Comparison of ENCODE assay signal across 9 cellular contexts in the genomic region with DNA sequence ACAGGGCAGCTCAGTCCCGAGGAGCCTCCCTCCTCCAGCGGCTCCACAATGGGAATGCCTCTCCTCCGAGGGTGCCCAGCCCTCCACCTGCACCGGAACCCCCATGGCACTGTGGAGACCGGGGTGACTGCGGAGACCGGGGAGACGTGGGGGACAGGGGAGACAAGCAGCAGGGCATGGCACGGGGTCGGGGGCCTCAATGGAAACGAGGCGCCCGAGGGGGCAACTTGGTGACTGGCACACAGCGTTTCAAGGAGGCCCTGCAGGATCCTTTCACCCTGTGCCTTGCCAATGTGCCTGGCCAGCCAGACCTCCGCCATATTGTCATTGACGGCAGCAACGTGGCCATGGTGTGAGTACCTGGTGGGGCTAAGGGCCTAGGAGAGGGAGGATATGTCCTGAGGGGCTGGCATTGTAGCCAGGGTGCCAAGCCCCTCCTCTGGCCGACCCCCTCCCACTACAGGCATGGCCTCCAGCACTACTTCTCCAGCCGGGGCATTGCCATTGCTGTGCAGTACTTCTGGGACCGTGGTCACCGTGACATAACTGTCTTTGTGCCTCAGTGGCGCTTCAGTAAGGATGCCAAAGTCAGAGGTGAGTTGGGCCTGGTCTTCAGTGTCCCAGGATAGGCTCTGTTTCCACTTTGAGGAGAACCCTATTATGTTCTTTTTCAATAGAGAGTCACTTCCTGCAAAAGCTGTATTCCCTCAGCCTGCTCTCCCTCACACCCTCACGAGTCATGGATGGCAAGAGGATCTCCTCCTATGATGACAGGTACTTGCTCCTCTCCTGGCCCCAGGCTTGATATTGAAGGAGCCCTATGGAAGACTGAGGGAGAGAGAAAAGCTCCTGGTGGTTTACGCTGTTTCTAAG. TPM values are rescaled to one million over a fixed set of nuclear protein-coding genes. Genes with fewer than 3 reads are reported as not detected.
DNase-seq lines count a peak whose midpoint lies in the region; ATAC-seq, FAIRE-seq and TF ChIP-seq lines count a peak whose summit lies in the region.
"Had no signal": no experiment of that assay in that cellular context is flagged by ENCODE, and none has a peak within 500 bp of the region (broad histone marks: within the 10 kb centered on the region; RNA-seq: fewer than 3 reads in every experiment).

No MANE protein-coding gene starts in this region.

- no peaks in the 10 kb centered on the region for H3K9me3 Mint-ChIP-seq in memory B cell

- H3K36me3 ChIP-seq in GM12878 (ENCODE audit: control insufficient read depth in 2 of 2, insufficient read depth in 2 of 2, low read length in 1 of 2) (peaks cover 7 to 18% of the 10 kb centered on the region in 2 experiments), tibial artery (peaks cover 39 to 59% (median 47%) of the 10 kb centered on the region in 3 donors)

- no peak overlapping the region for H3K4me3 Mint-ChIP-seq in memory B cell

- CTCF ChIA-PET in GM12878 (lab: Yijun Ruan, JAX): interaction anchor here (0.8 to 10.8 kb wide), 40 partner anchors 10 to 381 kb away, joined by 3 to 452 read pairs (median 6); a partner anchor contains a TSS

- no peak for TF ChIP-seq RAD21 in GM12878 (IDR thresholded peaks at IDR 0.05; ENCODE audit: insufficient read depth, low read depth, low read length)

- peaks cover 41% of the 10 kb centered on the region for H3K4me1 Mint-ChIP-seq in memory B cell

- no peaks in the 10 kb centered on the region for H3K27me3 Mint-ChIP-seq in memory B cell

- intact Hi-C loops in GM12878 (cut with micrococcal nuclease; ENCODE audit: unreplicated experiment) (no loop called here), tibial artery (cut with DNase I; ENCODE audit: low total_unique reads) (loop anchor here (5.0 to 10.0 kb wide), 2 partner anchors 188 to 965 kb away; a partner anchor contains a TSS)

- peak overlapping the region; percentile 98 for H3K27ac Mint-ChIP-seq in memory B cell

- no peak overlapping the region for H3K27ac ChIP-seq in GM12878 (ENCODE audit: control insufficient read depth, insufficient read depth)
- peak overlapping the region; percentile 5 to 96 for H3K27ac ChIP-seq in tibial artery

- RAD21 ChIA-PET in GM12878 (lab: Charles Lee; ENCODE audit: unreplicated experiment): interaction anchor here (0.9 to 4.3 kb wide), 31 partner anchors 10 to 271 kb away, joined by 3 to 141 read pairs (median 7); a partner anchor contains a TSS

- no peak for TF ChIP-seq EP300 in GM12878 (IDR thresholded peaks at IDR 0.05; ENCODE audit: borderline replicate concordance in 1 of 2, control insufficient read depth in 1 of 2, low read depth in 2 of 2, low read length in 2 of 2)

- no peak overlapping the region for H3K9ac ChIP-seq in GM12878 (ENCODE audit: control insufficient read depth, insufficient read depth, low read length)

- peak; percentile 52 for TF ChIP-seq POLR2A in GM12878 (IDR thresholded peaks at IDR 0.05; ENCODE audit: low read depth, low read length)

- ATAC-seq in GM12878: no peak
- ATAC-seq in memory B cell (ENCODE audit: low read depth): no peak

- peaks cover 14% of the 10 kb centered on the region for H3K36me3 Mint-ChIP-seq in memory B cell

- POLR2A ChIA-PET in GM12878 (lab: Charles Lee): interaction anchor here (0.6 to 3.4 kb wide), 15 partner anchors 9 to 188 kb away, joined by 3 to 61 read pairs (median 5); a partner anchor contains a TSS

- H3K27me3 ChIP-seq in GM12878 (replicated peaks in 1 of 2; ENCODE audit: control insufficient read depth in 2 of 2, insufficient read depth in 2 of 2, low read length in 1 of 2) (no peaks in the 10 kb centered on the region), tibial artery (no peaks in the 10 kb centered on the region)
- H3K27me3 ChIP-seq: BE2C had no signal

- H2AFZ ChIP-seq in GM12878 (ENCODE audit: control insufficient read depth, low read depth, low read length): no peak overlapping the region

- no peaks in the 10 kb centered on the region for H3K9me3 ChIP-seq in GM12878 (replicated peaks; ENCODE audit: control insufficient read depth, insufficient read depth, low read length)
- no peaks in the 10 kb centered on the region for H3K9me3 ChIP-seq in tibial artery
- H3K9me3 ChIP-seq: BE2C had no signal

- BruUV-seq in GM12878 (replicated peaks; lab: Mats Ljungman, UMichigan): no TSS peak

- no peak for FAIRE-seq in GM12878 (lab: Jason Lieb, UNC)

- TF ChIP-seq CTCF in GM12878 (IDR thresholded peaks at IDR 0.05 in 2 of 3, conservative IDR thresholded peaks at IDR 0.05 in 1 of 3; ENCODE audit: control insufficient read depth in 2 of 3, extremely low read depth in 1 of 3, insufficient read depth in 1 of 3, low read depth in 3 of 3, low read length in 3 of 3) (no peak), tibial artery (IDR thresholded peaks at IDR 0.05) (no peak)

- H3K4me2 ChIP-seq in GM12878 (ENCODE audit: control insufficient read depth, insufficient read depth): peak overlapping the region; percentile 91; the same call in 1 of the 2 replicates

- H3K4me3 ChIP-seq in GM12878 (no peak overlapping the region), tibial artery (peak overlapping the region; percentile 64 to 81)

- no peaks in the 10 kb centered on the region for H4K20me1 ChIP-seq in GM12878 (ENCODE audit: control insufficient read depth, insufficient read depth)

- SMC1A ChIA-PET in GM12878 (lab: Charles Lee; ENCODE audit: uncharacterized antibody, unreplicated experiment): interaction anchor here (0.7 to 8.1 kb wide), 30 partner anchors 9 to 190 kb away, joined by 3 to 79 read pairs (median 6); a partner anchor contains a TSS

- 78% methylated on average over 24 of the region's 24 CpGs for WGBS in GM12878 (ENCODE audit: insufficient coverage, insufficient replicate concordance, low lambda C conversion rate, missing lambda C conversion rate)

- H3K79me2 ChIP-seq in GM12878 (ENCODE audit: control insufficient read depth, insufficient read depth, low read length): peaks cover 25% of the 10 kb centered on the region

- H3K4me1 ChIP-seq in GM12878 (ENCODE audit: control insufficient read depth, insufficient read depth, low read length) (peaks cover 17% of the 10 kb centered on the region), tibial artery (peaks cover 0 to 50% (median 32%) of the 10 kb centered on the region in 4 donors)

- in situ Hi-C loops in GM12878 (cut with MboI): loop anchor here (5.0 to 10.0 kb wide), 3 partner anchors 65 to 1128 kb away; a partner anchor contains a TSS

- peak; percentile 60 for DNase-seq in activated effector memory CD4-positive, alpha-beta T cell treated with anti-CD3 and anti-CD28 coated beads, Interleukin-2, amount 50 U/mL, for 16 hours
- no peak for DNase-seq in activated effector memory CD4-positive, alpha-beta T cell treated with Interleukin-2 at 50 U/mL for 16 hours
- DNase-seq in GM12878 (ENCODE audit: low read depth, low spot score) (no peak), memory B cell (ENCODE audit: low spot score in 2 of 2) (no peak), tibial artery (peak in 1 of 2 donors; percentile 65), AG20443 (ENCODE audit: low spot score) (no peak), inferior parietal cortex (ENCODE audit: extremely low spot score) (no peak), cerebellar nuclear complex (lab: John Stamatoyannopoulos, UW) (no peak)

RNA-seq across cellular contexts. Expression of a gene that starts 2.7 kb away (rescaled TPM):
- total RNA-seq in GM12878 (2013; cell fraction: nucleolus; rRNA removed): 83.0 and 93.4 TPM in 2 replicates
- total RNA-seq in GM12878 (2014; rRNA removed) (34.7 and 36.7 TPM in 2 replicates), GM12878 (2014; rRNA removed; fragmentation: Illumina TruSeq; extraction: Trizol) (20.8 and 21.0 TPM in 2 replicates), GM12878 (2021) (33.9 and 34.0 TPM in 2 replicates)
- 16.9 TPM for polyA plus RNA-seq in GM12878 (2011; ENCODE audit: low read depth)
- polyA plus RNA-seq in GM12878 (2011; rRNA removed) (19.8 and 22.2 TPM in 2 replicates), GM12878 (2014; fragmentation: Illumina TruSeq; extraction: Trizol) (22.9 and 23.2 TPM in 2 replicates), GM12878 (2014; fragmentation: Nextera tagmentation; extraction: Ambion mirVana) (1 to 10 TPM; 1.4 to 3.6 TPM), GM12878 (2014; rRNA removed) (28.4 and 29.2 TPM in 2 replicates), GM12878 (2016; fragmentation: Nextera tagmentation; extraction: Ambion mirVana) (10 to 100 TPM; 12.8 to 12.9 TPM)
- polyA plus RNA-seq in GM12878 (2011; cell fraction: cytosol; rRNA removed): 15.6 and 15.9 TPM in 2 replicates
- polyA plus RNA-seq in GM12878 (2011; cell fraction: nucleus; rRNA removed): 69.9 and 72.3 TPM in 2 replicates
- polyA plus RNA-seq in GM12878 (2012): 25.4 and 28.4 TPM in 2 replicates
- 27.0 and 38.9 TPM in 2 replicates for polyA minus RNA-seq in GM12878 (2011; rRNA and poly(A)+ RNA removed)
- polyA minus RNA-seq in GM12878 (2011; cell fraction: cytosol; rRNA and poly(A)+ RNA removed): 7.2 and 9.4 TPM in 2 replicates
- 48.1 and 61.9 TPM in 2 replicates for polyA minus RNA-seq in GM12878 (2011; cell fraction: nucleus; rRNA and poly(A)+ RNA removed)

RNA-seq across cellular contexts. Expression of a gene that starts 3.0 kb away (rescaled TPM):
- total RNA-seq in GM12878 (2013; cell fraction: nucleolus; rRNA removed): 10.1 and 12.8 TPM in 2 replicates
- total RNA-seq in GM12878 (2014; rRNA removed): 0.51 and 0.71 TPM in 2 replicates
- 1.1 and 1.3 TPM in 2 replicates for total RNA-seq in GM12878 (2014; rRNA removed; fragmentation: Illumina TruSeq; extraction: Trizol)
- 2.8 and 3.8 TPM in 2 replicates for total RNA-seq in GM12878 (2021)
- polyA plus RNA-seq in GM12878 (2011; ENCODE audit: low read depth): 1.5 TPM
- polyA plus RNA-seq in GM12878 (2011; rRNA removed): 4.6 and 4.9 TPM in 2 replicates
- 4.7 and 5.2 TPM in 2 replicates for polyA plus RNA-seq in GM12878 (2011; cell fraction: cytosol; rRNA removed)
- polyA plus RNA-seq in GM12878 (2011; cell fraction: nucleus; rRNA removed): 39.3 and 41.5 TPM in 2 replicates
- polyA plus RNA-seq in GM12878 (2012): 4.2 and 4.3 TPM in 2 replicates
- polyA plus RNA-seq in GM12878 (2014; fragmentation: Illumina TruSeq; extraction: Trizol): 1.3 and 1.8 TPM in 2 replicates
- under 1 TPM; 0.16 to 0.35 TPM for polyA plus RNA-seq in GM12878 (2014; fragmentation: Nextera tagmentation; extraction: Ambion mirVana)
- 2.5 and 2.9 TPM in 2 replicates for polyA plus RNA-seq in GM12878 (2014; rRNA removed)
- 1 to 10 TPM in 1 of 2 experiments, under 1 TPM in 1; 0.37 to 1.4 TPM for polyA plus RNA-seq in GM12878 (2016; fragmentation: Nextera tagmentation; extraction: Ambion mirVana)
- polyA minus RNA-seq in GM12878 (2011; rRNA and poly(A)+ RNA removed): 2.3 and 2.5 TPM in 2 replicates
- 0.52 and 1.9 TPM in 2 replicates for polyA minus RNA-seq in GM12878 (2011; cell fraction: cytosol; rRNA and poly(A)+ RNA removed)
- 4.2 and 4.7 TPM in 2 replicates for polyA minus RNA-seq in GM12878 (2011; cell fraction: nucleus; rRNA and poly(A)+ RNA removed)

RNA-seq across cellular contexts. Expression of a gene that starts 10.1 kb away (rescaled TPM):
- total RNA-seq in GM12878 (2013; cell fraction: nucleolus; rRNA removed): 33.8 and 37.9 TPM in 2 replicates
- total RNA-seq in GM12878 (2014; rRNA removed): 31.7 and 32.7 TPM in 2 replicates
- total RNA-seq in GM12878 (2014; rRNA removed; fragmentation: Illumina TruSeq; extraction: Trizol): 22.4 and 23.3 TPM in 2 replicates
- total RNA-seq in GM12878 (2021): 55.1 and 64.1 TPM in 2 replicates
- polyA plus RNA-seq in GM12878 (2011; ENCODE audit: low read depth): 36.4 TPM
- 33.5 and 44.3 TPM in 2 replicates for polyA plus RNA-seq in GM12878 (2011; rRNA removed)
- polyA plus RNA-seq in GM12878 (2011; cell fraction: cytosol; rRNA removed): 69.4 and 81.6 TPM in 2 replicates
- 218 and 255 TPM in 2 replicates for polyA plus RNA-seq in GM12878 (2011; cell fraction: nucleus; rRNA removed)
- 62.1 and 65.9 TPM in 2 replicates for polyA plus RNA-seq in GM12878 (2012)
- polyA plus RNA-seq in GM12878 (2014; fragmentation: Illumina TruSeq; extraction: Trizol): 27.3 and 40.1 TPM in 2 replicates
- polyA plus RNA-seq in GM12878 (2014; fragmentation: Nextera tagmentation; extraction: Ambion mirVana): 10 to 100 TPM; 14.0 to 26.4 TPM
- 85.2 and 88.9 TPM in 2 replicates for polyA plus RNA-seq in GM12878 (2014; rRNA removed)
- polyA plus RNA-seq in GM12878 (2016; fragmentation: Nextera tagmentation; extraction: Ambion mirVana): 10 to 100 TPM; 83.7 to 89.3 TPM
- 16.8 and 20.7 TPM in 2 replicates for polyA minus RNA-seq in GM12878 (2011; rRNA and poly(A)+ RNA removed)
- 10.0 and 10.3 TPM in 2 replicates for polyA minus RNA-seq in GM12878 (2011; cell fraction: cytosol; rRNA and poly(A)+ RNA removed)
- 37.4 and 48.4 TPM in 2 replicates for polyA minus RNA-seq in GM12878 (2011; cell fraction: nucleus; rRNA and poly(A)+ RNA removed)

RNA-seq across cellular contexts. Expression of a gene that starts 33.7 kb away (rescaled TPM):
- total RNA-seq in GM12878 (2013; cell fraction: nucleolus; rRNA removed): 0.06 TPM in 1 of 2 replicates, not detected in the other
- total RNA-seq in GM12878 (2014; rRNA removed): not detected in 2 replicates
- total RNA-seq in GM12878 (2014; rRNA removed; fragmentation: Illumina TruSeq; extraction: Trizol): not detected in 2 replicates
- total RNA-seq in GM12878 (2021): 0.05 and 0.15 TPM in 2 replicates
- polyA plus RNA-seq in GM12878 (2011; ENCODE audit: low read depth): not detected
- 0.01 TPM in 1 of 2 replicates, not detected in the other for polyA plus RNA-seq in GM12878 (2011; rRNA removed)
- 0.01 TPM in 1 of 2 replicates, not detected in the other for polyA plus RNA-seq in GM12878 (2011; cell fraction: cytosol; rRNA removed)
- 0.01 and 0.03 TPM in 2 replicates for polyA plus RNA-seq in GM12878 (2011; cell fraction: nucleus; rRNA removed)
- polyA plus RNA-seq in GM12878 (2012): 0.04 and 0.18 TPM in 2 replicates
- polyA plus RNA-seq in GM12878 (2014; fragmentation: Illumina TruSeq; extraction: Trizol): under 0.01 TPM in 1 of 2 replicates, not detected in the other
- polyA plus RNA-seq in GM12878 (2014; fragmentation: Nextera tagmentation; extraction: Ambion mirVana): not detected
- 0.01 and 0.05 TPM in 2 replicates for polyA plus RNA-seq in GM12878 (2014; rRNA removed)
- under 1 TPM in 1 of 2 experiments, not detected in 1; 0.01 TPM for polyA plus RNA-seq in GM12878 (2016; fragmentation: Nextera tagmentation; extraction: Ambion mirVana)
- 0.05 and 0.07 TPM in 2 replicates for polyA minus RNA-seq in GM12878 (2011; rRNA and poly(A)+ RNA removed)
- polyA minus RNA-seq in GM12878 (2011; cell fraction: cytosol; rRNA and poly(A)+ RNA removed): not detected in 2 replicates
- under 0.01 TPM in 1 of 2 replicates, not detected in the other for polyA minus RNA-seq in GM12878 (2011; cell fraction: nucleus; rRNA and poly(A)+ RNA removed)
